Comparison of ENCODE assay signal across 20 cellular contexts in the genomic region with DNA sequence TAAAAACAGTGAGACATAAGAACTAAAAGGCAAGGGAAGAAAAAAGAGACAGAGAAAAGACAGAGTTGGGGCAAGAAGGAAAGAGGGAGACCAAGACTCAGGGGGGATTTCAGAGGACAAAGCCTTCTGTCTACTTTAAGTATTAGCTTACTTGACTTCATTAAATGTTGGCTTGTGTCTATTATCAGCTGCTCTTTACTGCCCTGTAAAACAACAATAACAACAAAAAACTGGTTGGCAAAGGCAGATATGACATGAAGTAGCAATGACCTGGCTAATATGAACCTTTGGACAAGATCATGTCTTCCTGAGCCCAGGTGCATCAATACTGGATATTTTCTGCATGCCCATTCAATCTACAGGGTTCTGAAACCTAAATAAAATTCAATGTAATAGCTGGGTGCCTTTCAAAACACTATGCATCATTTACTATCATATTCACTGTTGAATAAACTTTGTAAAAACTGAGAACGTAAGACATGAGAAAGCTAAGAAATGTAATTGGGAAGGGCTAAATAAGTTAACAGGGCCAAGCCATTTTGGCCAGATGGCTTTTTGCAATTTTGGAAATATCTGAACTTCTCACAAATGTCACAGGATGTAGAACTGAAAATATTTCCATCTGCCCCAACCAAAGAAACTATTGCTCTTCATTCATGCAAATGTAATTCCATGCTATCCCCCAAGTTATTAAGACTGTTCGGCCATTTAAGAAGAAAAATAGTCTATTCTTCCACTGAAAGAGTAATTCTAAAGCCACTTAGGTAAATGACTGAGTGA.
"Had no signal": no experiment of that assay in that cellular context is flagged by ENCODE, and none has a peak within 500 bp of the region (broad histone marks: within the 10 kb centered on the region; RNA-seq: fewer than 3 reads in every experiment).

No MANE protein-coding gene starts in this region.

- H3K27me3 ChIP-seq: body of pancreas, cardiac muscle cell, tibial artery had no signal

- H3K4me3 Mint-ChIP-seq: activated CD4-positive, alpha-beta memory T cell treated with anti-CD3 and anti-CD28 coated beads, Interleukin-2, amount 10 ng/mL, durations not matched to agents 7 days and 5 days; activated naive CD4-positive, alpha-beta T cell treated with anti-CD3 and anti-CD28 coated beads for 36 hours; dendritic cell treated with granulocyte-macrophage colony-stimulating factor and Interleukin-4, amounts not matched to agents 40 ng/mL and 50 ng/mL, for 4 days; T-cell; WTC11 had no signal

- H3K27ac Mint-ChIP-seq: activated CD4-positive, alpha-beta memory T cell treated with anti-CD3 and anti-CD28 coated beads, Interleukin-2, amount 10 ng/mL, durations not matched to agents 7 days and 5 days; activated naive CD4-positive, alpha-beta T cell treated with anti-CD3 and anti-CD28 coated beads for 36 hours; dendritic cell treated with granulocyte-macrophage colony-stimulating factor and Interleukin-4, amounts not matched to agents 40 ng/mL and 50 ng/mL, for 4 days; progenitor cell of endocrine pancreas; T-cell; WTC11 had no signal

- H3K9me3 ChIP-seq: body of pancreas, tibial artery had no signal

- H3K4me3 ChIP-seq: body of pancreas, cardiac muscle cell, lung, tibial artery had no signal

- H3K27me3 Mint-ChIP-seq: activated CD4-positive, alpha-beta memory T cell treated with anti-CD3 and anti-CD28 coated beads, Interleukin-2, amount 10 ng/mL, durations not matched to agents 7 days and 5 days; dendritic cell treated with granulocyte-macrophage colony-stimulating factor and Interleukin-4, amounts not matched to agents 40 ng/mL and 50 ng/mL, for 4 days; naive thymus-derived CD8-positive, alpha-beta T cell; progenitor cell of endocrine pancreas; T-cell had no signal

- H3K36me3 ChIP-seq: cardiac muscle cell, tibial artery had no signal

- DNase-seq: activated CD4-positive, alpha-beta memory T cell treated with anti-CD3 and anti-CD28 coated beads, Interleukin-2, amount 10 ng/mL, durations not matched to agents 7 days and 5 days; activated naive CD4-positive, alpha-beta T cell treated with anti-CD3 and anti-CD28 coated beads for 36 hours; activated T-cell treated with anti-CD3 and anti-CD28 coated beads, Interleukin-2, amount 50 U/mL, for 1 hour; body of pancreas; effector CD4-positive, alpha-beta T cell; foreskin melanocyte; kidney; naive thymus-derived CD8-positive, alpha-beta T cell; stimulated activated CD4-positive, alpha-beta T cell treated with anti-CD3 and anti-CD28 coated beads, Interleukin-2, amount 100 ng/mL, for 48 hours; stimulated activated CD8-positive, alpha-beta memory T cell treated with anti-CD3 and anti-CD28 coated beads, Interleukin-4, amount 100 ng/mL, for 48 hours; stimulated activated naive CD4-positive, alpha-beta T cell treated with Interleukin-2 at 50 U/mL for 16 hours; substantia nigra; T-cell; T1000; tibial artery had no signal

- H3K9me3 Mint-ChIP-seq: activated CD4-positive, alpha-beta memory T cell treated with anti-CD3 and anti-CD28 coated beads, Interleukin-2, amount 10 ng/mL, durations not matched to agents 7 days and 5 days; activated naive CD4-positive, alpha-beta T cell treated with anti-CD3 and anti-CD28 coated beads for 36 hours; dendritic cell treated with granulocyte-macrophage colony-stimulating factor and Interleukin-4, amounts not matched to agents 40 ng/mL and 50 ng/mL, for 4 days; naive thymus-derived CD8-positive, alpha-beta T cell; T-cell; WTC11 had no signal

- H3K36me3 Mint-ChIP-seq: naive thymus-derived CD8-positive, alpha-beta T cell; T-cell; WTC11 had no signal

- H3K27ac ChIP-seq: body of pancreas, cardiac muscle cell had no signal
